In genomic region chr3:160616311-160616710, GRCh38 we compare ENCODE assay signal across 20 cellular contexts. TPM values are rescaled to one million over a fixed set of nuclear protein-coding genes. Genes with fewer than 3 reads are reported as not detected.
DNase-seq lines count a peak whose midpoint lies in the region; ATAC-seq and TF ChIP-seq lines count a peak whose summit lies in the region.
"Had no signal": no experiment of that assay in that cellular context is flagged by ENCODE, and none has a peak within 500 bp of the region (broad histone marks: within the 10 kb centered on the region; RNA-seq: fewer than 3 reads in every experiment).

No MANE protein-coding gene starts in this region.

- 0 out of 2 replicates have a peak overlapping the region, but pooled peaks have one; percentile 34 for H3K4me2 ChIP-seq in PC-3 (ENCODE audit: low read length)
- H3K4me2 ChIP-seq: KMS-11 had no signal

- H3K4me1 Mint-ChIP-seq in type B pancreatic cell (ENCODE audit: unreplicated experiment), result peaks cover 15% of the 10 kb centered on the region

- H3K36me3 Mint-ChIP-seq in type B pancreatic cell, result no peaks in the 10 kb centered on the region
- H3K36me3 Mint-ChIP-seq: CD8-positive, alpha-beta T cell had no signal

- H3K9me3 ChIP-seq in PC-3 (ENCODE audit: low read length), result no peaks in the 10 kb centered on the region
- H3K9me3 ChIP-seq: BE2C had no signal

- H3K27me3 Mint-ChIP-seq in type B pancreatic cell, result peaks cover 17% of the 10 kb centered on the region

- H3K27me3 ChIP-seq in PC-3 (ENCODE audit: low read length), result no peaks in the 10 kb centered on the region
- H3K27me3 ChIP-seq: BE2C had no signal

- H3K36me3 ChIP-seq in PC-3 (ENCODE audit: low read depth, low read length), result no peaks in the 10 kb centered on the region
- H3K36me3 ChIP-seq: BE2C had no signal

- H3K4me3 ChIP-seq in PC-3 (ENCODE audit: low read length), result no peak overlapping the region
- no peak overlapping the region for H3K4me3 ChIP-seq in retinal pigment epithelial cell (ENCODE audit: low read length)

- ATAC-seq in PC-3 (peak; percentile 21), GM21515 (IDR thresholded peaks at IDR 0.05; ENCODE audit: unreplicated experiment) (no peak)
- ATAC-seq: CD8-positive, alpha-beta T cell had no signal

- no peaks in the 10 kb centered on the region for H3F3A ChIP-seq in PC-3 (ENCODE audit: low read length, unreplicated experiment)

- peaks cover 5% of the 10 kb centered on the region for H3K9me3 Mint-ChIP-seq in type B pancreatic cell
- H3K9me3 Mint-ChIP-seq: CD8-positive, alpha-beta T cell had no signal

- no peak overlapping the region for H3K27ac ChIP-seq in PC-3 (ENCODE audit: low read length)
- H3K27ac ChIP-seq: KMS-11 had no signal

- no peaks in the 10 kb centered on the region for H3K79me2 ChIP-seq in PC-3 (ENCODE audit: low read length)

- POLR2A ChIA-PET in PC-3 (lab: Charles Lee; ENCODE audit: unreplicated experiment), result interaction anchor here (0.6 kb wide), 1 partner anchor 413 kb away, joined by 3 read pairs; no protein-coding TSS in a partner anchor

- CTCF ChIA-PET in PC-3 (lab: Charles Lee), result interaction anchor here (0.7 kb wide), 1 partner anchor 39 kb away, joined by 3 read pairs; no protein-coding TSS in a partner anchor

- H3K9me2 ChIP-seq in PC-3 (replicated peaks; ENCODE audit: low read length), result peaks cover 3% of the 10 kb centered on the region; the same call in 1 of the 2 replicates

- H3K4me3 Mint-ChIP-seq in type B pancreatic cell, result no peak overlapping the region
- H3K4me3 Mint-ChIP-seq: CD8-positive, alpha-beta T cell had no signal

- no peaks in the 10 kb centered on the region for H4K20me1 ChIP-seq in PC-3 (ENCODE audit: low read length)

- intact Hi-C loops in PC-3 (cut with micrococcal nuclease), result no loop called here

- no peak overlapping the region for H3K27ac Mint-ChIP-seq in type B pancreatic cell
- H3K27ac Mint-ChIP-seq: CD8-positive, alpha-beta T cell had no signal

- no peak for TF ChIP-seq CTCF in PC-3 (conservative IDR thresholded peaks at IDR 0.05; ENCODE audit: low read depth, low read length)
- no peak for TF ChIP-seq CTCF in retinal pigment epithelial cell (conservative IDR thresholded peaks at IDR 0.05; ENCODE audit: low read depth, low read length)
- TF ChIP-seq CTCF in type B pancreatic cell (conservative IDR thresholded peaks at IDR 0.05), result no peak

- BruUV-seq in PC-3 (replicated peaks; lab: Mats Ljungman, UMichigan), result no TSS peak

- peak; percentile 49 for DNase-seq in ELR (ENCODE audit: low read depth)
- DNase-seq in PC-3, result no peak
- peak; percentile 19 for DNase-seq in fibroblast of peridontal ligament (ENCODE audit: extremely low read depth)
- DNase-seq in retinal pigment epithelial cell (ENCODE audit: low read depth), result peak; percentile 8
- no peak for DNase-seq in NK-92 (lab: John Stamatoyannopoulos, UW; ENCODE audit: unreplicated experiment)
- no peak for DNase-seq in type B pancreatic cell (ENCODE audit: extremely low spot score, unreplicated experiment)
- DNase-seq in HUDEP-2 (lab: John Stamatoyannopoulos, UW; ENCODE audit: unreplicated experiment in 76 of 76), result no peak
- DNase-seq: BE2C; CD8-positive, alpha-beta T cell; DND-41; GF-D8; MM.1S; NCI-H1105 treated with DMSO at 0.1 percent for 48 hours; NCI-H187; NCI-H2171; NCI-H446 treated with DMSO at 0.1 percent for 48 hours; NCI-H748 treated with DMSO at 0.1 percent for 48 hours; SIG-M5 had no signal

- no peak overlapping the region for H3K9ac ChIP-seq in PC-3 (ENCODE audit: low read length)
- H3K9ac ChIP-seq: KMS-11 had no signal

- peaks cover 48% of the 10 kb centered on the region for H3K4me1 ChIP-seq in PC-3 (ENCODE audit: insufficient read depth, low read length)

- no peak overlapping the region for H2AFZ ChIP-seq in PC-3 (ENCODE audit: low read length)

RNA-seq across cellular contexts. Expression of gene KPNA4, which starts 50.9 kb away (rescaled TPM):
- total RNA-seq in PC-3 (2014; rRNA removed), result 31.5 and 33.7 TPM in 2 replicates
- total RNA-seq in type B pancreatic cell (ENCODE audit: low replicate concordance), result 49.0 and 60.5 TPM in 2 replicates

Comparison
In these comparisons a context has a peak if more than half of its experiments do, and no peak if none do; other contexts are left out.
1. DNase-seq: peak in ELR (single experiment), fibroblast of peridontal ligament (single experiment) and retinal pigment epithelial cell (single experiment); none in PC-3 (single experiment), NK-92 (single experiment), type B pancreatic cell (single experiment) and HUDEP-2 (0 of 76).